In the genomic region with DNA sequence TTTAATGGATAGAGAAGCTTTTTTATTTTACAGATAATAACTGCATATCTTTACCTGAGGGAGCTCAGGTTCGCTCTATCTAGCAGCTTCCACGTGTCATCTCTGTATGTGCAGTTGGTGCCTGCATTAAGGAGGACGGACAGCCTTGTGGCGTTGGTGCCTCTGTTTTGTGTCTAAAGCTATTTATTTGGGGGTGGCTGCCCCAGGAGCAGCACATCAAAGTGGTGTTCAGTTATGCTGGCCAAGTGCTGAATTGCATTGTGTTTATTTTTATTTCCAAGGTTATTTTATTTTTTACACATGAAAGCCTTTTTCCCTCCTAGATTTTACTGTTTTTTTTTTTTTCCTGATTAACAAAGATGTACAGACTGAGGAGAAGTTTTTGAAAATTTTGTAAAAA, we compare ENCODE assay signal across 9 cellular contexts. TPM values are rescaled to one million over a fixed set of nuclear protein-coding genes. Genes with fewer than 3 reads are reported as not detected.
DNase-seq lines count a peak whose midpoint lies in the region; ATAC-seq and TF ChIP-seq lines count a peak whose summit lies in the region.
"Had no signal": no experiment of that assay in that cellular context is flagged by ENCODE, and none has a peak within 500 bp of the region (broad histone marks: within the 10 kb centered on the region; RNA-seq: fewer than 3 reads in every experiment).

No MANE protein-coding gene starts in this region.

- H3K4me3 Mint-ChIP-seq in activated CD4-positive, alpha-beta T cell treated with anti-CD3 and anti-CD28 coated beads, Interleukin-2, amount 10 ng/mL, durations not matched to agents 7 days and 5 days, result peak overlapping the region; percentile 85
- peak overlapping the region; percentile 12 for H3K4me3 Mint-ChIP-seq in glutamatergic neuron (ENCODE audit: unreplicated experiment)
- H3K4me3 Mint-ChIP-seq in stimulated activated naive B cell treated with anti-CD40 and anti-IgM and Interleukin-4, amounts not matched to agents 10 μg/mL and 1 μg/mL and 100 μg/mL, for 72 hours, result peak overlapping the region; percentile 65 to 67

- H3K27ac Mint-ChIP-seq in activated CD4-positive, alpha-beta T cell treated with anti-CD3 and anti-CD28 coated beads, Interleukin-2, amount 10 ng/mL, durations not matched to agents 7 days and 5 days, result peak overlapping the region; percentile 99
- peak overlapping the region; percentile 38 for H3K27ac Mint-ChIP-seq in glutamatergic neuron (ENCODE audit: unreplicated experiment)
- peak overlapping the region; percentile 81 for H3K27ac Mint-ChIP-seq in stimulated activated naive B cell treated with anti-CD40 and anti-IgM and Interleukin-4, amounts not matched to agents 10 μg/mL and 1 μg/mL and 100 μg/mL, for 72 hours

- CTCF ChIA-PET in activated CD4-positive, alpha-beta T cell treated with anti-CD3 and anti-CD28 coated beads, Interleukin-2, amount 10 ng/mL, durations not matched to agents 7 days and 5 days (lab: Charles Lee), result interaction anchor here (0.6 to 1.3 kb wide), 11 partner anchors 8 to 325 kb away, joined by 3 to 9 read pairs (median 3); no protein-coding TSS in a partner anchor

- no peaks in the 10 kb centered on the region for H3K27me3 Mint-ChIP-seq in activated CD4-positive, alpha-beta T cell treated with anti-CD3 and anti-CD28 coated beads, Interleukin-2, amount 10 ng/mL, durations not matched to agents 7 days and 5 days
- H3K27me3 Mint-ChIP-seq in glutamatergic neuron (ENCODE audit: unreplicated experiment), result peaks cover 6% of the 10 kb centered on the region
- no peaks in the 10 kb centered on the region for H3K27me3 Mint-ChIP-seq in stimulated activated naive B cell treated with anti-CD40 and anti-IgM and Interleukin-4, amounts not matched to agents 10 μg/mL and 1 μg/mL and 100 μg/mL, for 72 hours

- H3K36me3 Mint-ChIP-seq in activated CD4-positive, alpha-beta T cell treated with anti-CD3 and anti-CD28 coated beads, Interleukin-2, amount 10 ng/mL, durations not matched to agents 7 days and 5 days (ENCODE audit: low read depth), result peaks cover 53% of the 10 kb centered on the region
- H3K36me3 Mint-ChIP-seq in glutamatergic neuron (ENCODE audit: unreplicated experiment), result no peaks in the 10 kb centered on the region
- peaks cover 6 to 24% of the 10 kb centered on the region in 2 donors for H3K36me3 Mint-ChIP-seq in stimulated activated naive B cell treated with anti-CD40 and anti-IgM and Interleukin-4, amounts not matched to agents 10 μg/mL and 1 μg/mL and 100 μg/mL, for 72 hours

- POLR2A ChIA-PET in activated CD4-positive, alpha-beta T cell treated with anti-CD3 and anti-CD28 coated beads, Interleukin-2, amount 10 ng/mL, durations not matched to agents 7 days and 5 days (lab: Charles Lee), result interaction anchor here (0.6 to 1.3 kb wide), 2 partner anchors 10 to 26 kb away, joined by 5 to 8 read pairs; no protein-coding TSS in a partner anchor

- ATAC-seq in SK-N-SH treated with all-trans-retinoic acid at 6 μM for 48 hours (0 out of 3 replicates have a peak, but pooled peaks have one; percentile 4), GM18517 (IDR thresholded peaks at IDR 0.05; ENCODE audit: unreplicated experiment) (no peak)
- ATAC-seq in stimulated activated naive B cell treated with anti-CD40 and anti-IgM and Interleukin-4, amounts not matched to agents 10 μg/mL and 1 μg/mL and 100 μg/mL, for 72 hours (replicated peaks), result peak in 1 of 2 donors; percentile 25

- peak; percentile 37 for DNase-seq in activated CD4-positive, alpha-beta T cell treated with anti-CD3 and anti-CD28 coated beads, Interleukin-2, amount 10 ng/mL, durations not matched to agents 7 days and 5 days
- no peak for DNase-seq in activated CD4-positive, alpha-beta T cell treated with anti-CD3 and anti-CD28 coated beads, Interleukin-2, amount 50 U/mL, for 48 hours
- no peak for DNase-seq in glutamatergic neuron
- DNase-seq in stimulated activated naive B cell treated with anti-CD40 and anti-IgM and Interleukin-4, amounts not matched to agents 10 μg/mL and 1 μg/mL and 100 μg/mL, for 72 hours, result no peak
- no peak for DNase-seq in NCI-H2196 treated with DMSO at 0.1 percent for 48 hours (lab: John Stamatoyannopoulos, UW; ENCODE audit: unreplicated experiment)
- no peak for DNase-seq in OCI-M1 (lab: John Stamatoyannopoulos, UW)
- DNase-seq: NCI-H82 had no signal

- TF ChIP-seq CTCF in glutamatergic neuron (IDR thresholded peaks at IDR 0.05; ENCODE audit: partially characterized antibody, unreplicated experiment), result no peak

- peaks cover 93% of the 10 kb centered on the region for H3K4me1 Mint-ChIP-seq in activated CD4-positive, alpha-beta T cell treated with anti-CD3 and anti-CD28 coated beads, Interleukin-2, amount 10 ng/mL, durations not matched to agents 7 days and 5 days
- H3K4me1 Mint-ChIP-seq in glutamatergic neuron (ENCODE audit: low read depth, unreplicated experiment), result peaks cover 53% of the 10 kb centered on the region
- H3K4me1 Mint-ChIP-seq in stimulated activated naive B cell treated with anti-CD40 and anti-IgM and Interleukin-4, amounts not matched to agents 10 μg/mL and 1 μg/mL and 100 μg/mL, for 72 hours, result peaks cover 68 to 94% of the 10 kb centered on the region in 2 donors

- H3K9me3 Mint-ChIP-seq in activated CD4-positive, alpha-beta T cell treated with anti-CD3 and anti-CD28 coated beads, Interleukin-2, amount 10 ng/mL, durations not matched to agents 7 days and 5 days, result no peaks in the 10 kb centered on the region
- H3K9me3 Mint-ChIP-seq in glutamatergic neuron (ENCODE audit: unreplicated experiment), result peaks cover 3% of the 10 kb centered on the region
- no peaks in the 10 kb centered on the region for H3K9me3 Mint-ChIP-seq in stimulated activated naive B cell treated with anti-CD40 and anti-IgM and Interleukin-4, amounts not matched to agents 10 μg/mL and 1 μg/mL and 100 μg/mL, for 72 hours

TF ChIP-seq in SK-N-SH treated with all-trans-retinoic acid at 6 μM for 48 hours, 23 proteins besides CTCF, POLR2A, EP300 and RAD21:
- no peak for TF ChIP-seq RARB (CRISPR knock-in tag; IDR thresholded peaks at IDR 0.05)
- no peak for TF ChIP-seq ISL1 (CRISPR knock-in tag; IDR thresholded peaks at IDR 0.05)
- no peak for TF ChIP-seq ZNF70 (CRISPR knock-in tag; IDR thresholded peaks at IDR 0.05)
- TF ChIP-seq ZC3H10 (CRISPR knock-in tag; IDR thresholded peaks at IDR 0.05), result no peak
- TF ChIP-seq, protein P1, sequence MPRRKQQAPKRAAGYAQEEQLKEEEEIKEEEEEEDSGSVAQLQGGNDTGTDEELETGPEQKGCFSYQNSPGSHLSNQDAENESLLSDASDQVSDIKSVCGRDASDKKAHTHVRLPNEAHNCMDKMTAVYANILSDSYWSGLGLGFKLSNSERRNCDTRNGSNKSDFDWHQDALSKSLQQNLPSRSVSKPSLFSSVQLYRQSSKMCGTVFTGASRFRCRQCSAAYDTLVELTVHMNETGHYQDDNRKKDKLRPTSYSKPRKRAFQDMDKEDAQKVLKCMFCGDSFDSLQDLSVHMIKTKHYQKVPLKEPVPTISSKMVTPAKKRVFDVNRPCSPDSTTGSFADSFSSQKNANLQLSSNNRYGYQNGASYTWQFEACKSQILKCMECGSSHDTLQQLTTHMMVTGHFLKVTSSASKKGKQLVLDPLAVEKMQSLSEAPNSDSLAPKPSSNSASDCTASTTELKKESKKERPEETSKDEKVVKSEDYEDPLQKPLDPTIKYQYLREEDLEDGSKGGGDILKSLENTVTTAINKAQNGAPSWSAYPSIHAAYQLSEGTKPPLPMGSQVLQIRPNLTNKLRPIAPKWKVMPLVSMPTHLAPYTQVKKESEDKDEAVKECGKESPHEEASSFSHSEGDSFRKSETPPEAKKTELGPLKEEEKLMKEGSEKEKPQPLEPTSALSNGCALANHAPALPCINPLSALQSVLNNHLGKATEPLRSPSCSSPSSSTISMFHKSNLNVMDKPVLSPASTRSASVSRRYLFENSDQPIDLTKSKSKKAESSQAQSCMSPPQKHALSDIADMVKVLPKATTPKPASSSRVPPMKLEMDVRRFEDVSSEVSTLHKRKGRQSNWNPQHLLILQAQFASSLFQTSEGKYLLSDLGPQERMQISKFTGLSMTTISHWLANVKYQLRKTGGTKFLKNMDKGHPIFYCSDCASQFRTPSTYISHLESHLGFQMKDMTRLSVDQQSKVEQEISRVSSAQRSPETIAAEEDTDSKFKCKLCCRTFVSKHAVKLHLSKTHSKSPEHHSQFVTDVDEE (CRISPR knock-in tag; IDR thresholded peaks at IDR 0.05), result no peak
- no peak for TF ChIP-seq ARNTL (CRISPR knock-in tag; IDR thresholded peaks at IDR 0.05; ENCODE audit: borderline replicate concordance, low read depth)
- TF ChIP-seq ZFP3 (CRISPR knock-in tag; IDR thresholded peaks at IDR 0.05), result no peak
- TF ChIP-seq GLIS3 (CRISPR knock-in tag; IDR thresholded peaks at IDR 0.05), result no peak
- TF ChIP-seq OSR1 (CRISPR knock-in tag; IDR thresholded peaks at IDR 0.05), result no peak
- TF ChIP-seq, protein P2, sequence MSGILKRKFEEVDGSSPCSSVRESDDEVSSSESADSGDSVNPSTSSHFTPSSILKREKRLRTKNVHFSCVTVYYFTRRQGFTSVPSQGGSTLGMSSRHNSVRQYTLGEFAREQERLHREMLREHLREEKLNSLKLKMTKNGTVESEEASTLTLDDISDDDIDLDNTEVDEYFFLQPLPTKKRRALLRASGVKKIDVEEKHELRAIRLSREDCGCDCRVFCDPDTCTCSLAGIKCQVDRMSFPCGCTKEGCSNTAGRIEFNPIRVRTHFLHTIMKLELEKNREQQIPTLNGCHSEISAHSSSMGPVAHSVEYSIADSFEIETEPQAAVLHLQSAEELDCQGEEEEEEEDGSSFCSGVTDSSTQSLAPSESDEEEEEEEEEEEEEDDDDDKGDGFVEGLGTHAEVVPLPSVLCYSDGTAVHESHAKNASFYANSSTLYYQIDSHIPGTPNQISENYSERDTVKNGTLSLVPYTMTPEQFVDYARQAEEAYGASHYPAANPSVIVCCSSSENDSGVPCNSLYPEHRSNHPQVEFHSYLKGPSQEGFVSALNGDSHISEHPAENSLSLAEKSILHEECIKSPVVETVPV (CRISPR knock-in tag; IDR thresholded peaks at IDR 0.05), result no peak
- TF ChIP-seq ESRRG (CRISPR knock-in tag; IDR thresholded peaks at IDR 0.05), result no peak

RNA-seq across cellular contexts. Expression of gene RASSF3, which starts 59.7 kb away (rescaled TPM):
- 100 to 1,000 TPM; 114 to 115 TPM for total RNA-seq in activated CD4-positive, alpha-beta T cell treated with anti-CD3 and anti-CD28 coated beads, Interleukin-2, amount 10 ng/mL, durations not matched to agents 7 days and 5 days
- total RNA-seq in glutamatergic neuron (ENCODE audit: unreplicated experiment), result 28.2 TPM

Comparison
In these comparisons a context has a peak if more than half of its experiments do, and no peak if none do; other contexts are left out.
1. H3K27ac Mint-ChIP-seq: peak in every context shown above with its lines; median percentile 99 in activated CD4-positive, alpha-beta T cell treated with anti-CD3 and anti-CD28 coated beads, Interleukin-2, amount 10 ng/mL, durations not matched to agents 7 days and 5 days; 81 in stimulated activated naive B cell treated with anti-CD40 and anti-IgM and Interleukin-4, amounts not matched to agents 10 μg/mL and 1 μg/mL and 100 μg/mL, for 72 hours; 38 in glutamatergic neuron.
2. H3K4me3 Mint-ChIP-seq: peak in every context shown above with its lines; median percentile 85 in activated CD4-positive, alpha-beta T cell treated with anti-CD3 and anti-CD28 coated beads, Interleukin-2, amount 10 ng/mL, durations not matched to agents 7 days and 5 days; 66 in stimulated activated naive B cell treated with anti-CD40 and anti-IgM and Interleukin-4, amounts not matched to agents 10 μg/mL and 1 μg/mL and 100 μg/mL, for 72 hours; 12 in glutamatergic neuron.